ENCODE assay signal across 9 cellular contexts in genomic region chr12:107400686-107401447, GRCh38.
DNase-seq lines count a peak whose midpoint lies in the region; ATAC-seq and TF ChIP-seq lines count a peak whose summit lies in the region.
"Had no signal": no experiment of that assay in that cellular context is flagged by ENCODE, and none has a peak within 500 bp of the region (broad histone marks: within the 10 kb centered on the region; RNA-seq: fewer than 3 reads in every experiment).

No MANE protein-coding gene starts in this region.

- H3K27ac Mint-ChIP-seq in CD14-positive monocyte (peak overlapping the region in 4 of 7 donors; percentile 1 to 69 (median 50)), endothelial cell (ENCODE audit: unreplicated experiment) (no peak overlapping the region)
- H3K27ac Mint-ChIP-seq in stimulated activated effector memory CD8-positive, alpha-beta T cell treated with anti-CD3 and anti-CD28 coated beads, Interleukin-12 subunit alpha, Interleukin-12 subunit beta, amount 100 ng/mL, for 72 hours, result no peak overlapping the region

- H3K9me3 Mint-ChIP-seq in CD14-positive monocyte, result peaks cover 0 to 2% (median 0%) of the 10 kb centered on the region in 7 donors
- H3K9me3 Mint-ChIP-seq in endothelial cell (ENCODE audit: unreplicated experiment), result no peaks in the 10 kb centered on the region
- H3K9me3 Mint-ChIP-seq in stimulated activated effector memory CD8-positive, alpha-beta T cell treated with anti-CD3 and anti-CD28 coated beads, Interleukin-12 subunit alpha, Interleukin-12 subunit beta, amount 100 ng/mL, for 72 hours, result no peaks in the 10 kb centered on the region

- H3K36me3 Mint-ChIP-seq in CD14-positive monocyte (no peaks in the 10 kb centered on the region), endothelial cell (ENCODE audit: low read depth, unreplicated experiment) (peaks cover 5% of the 10 kb centered on the region)
- H3K36me3 Mint-ChIP-seq in stimulated activated effector memory CD8-positive, alpha-beta T cell treated with anti-CD3 and anti-CD28 coated beads, Interleukin-12 subunit alpha, Interleukin-12 subunit beta, amount 100 ng/mL, for 72 hours, result no peaks in the 10 kb centered on the region

- no peak for TF ChIP-seq CTCF in CD14-positive monocyte (IDR thresholded peaks at IDR 0.05)
- TF ChIP-seq CTCF in endothelial cell (IDR thresholded peaks at IDR 0.05; ENCODE audit: unreplicated experiment), result no peak

- H3K4me3 Mint-ChIP-seq in CD14-positive monocyte (peak overlapping the region in 1 of 2 donors; percentile 41), endothelial cell (ENCODE audit: unreplicated experiment) (no peak overlapping the region)
- no peak overlapping the region for H3K4me3 Mint-ChIP-seq in stimulated activated effector memory CD8-positive, alpha-beta T cell treated with anti-CD3 and anti-CD28 coated beads, Interleukin-12 subunit alpha, Interleukin-12 subunit beta, amount 100 ng/mL, for 72 hours

- DNase-seq in CD14-positive monocyte (ENCODE audit: low spot score) (peak; percentile 55), M059J (ENCODE audit: low read depth) (peak; percentile 69), SKM-1 (lab: John Stamatoyannopoulos, UW; ENCODE audit: unreplicated experiment) (peak; percentile 10), kidney tubule cell (ENCODE audit: low spot score) (peak; percentile 67), SHP77 treated with DMSO at 0.1 percent for 48 hours (lab: John Stamatoyannopoulos, UW) (no peak), endothelial cell (ENCODE audit: low spot score) (no peak)
- DNase-seq in activated CD4-positive, CD25-positive, alpha-beta regulatory T cell treated with anti-CD3 and anti-CD28 coated beads, Interleukin-2, amount 50 U/mL, for 72 hours, result no peak
- no peak for DNase-seq in stimulated activated effector memory CD8-positive, alpha-beta T cell treated with anti-CD3 and anti-CD28 coated beads, Interleukin-12 subunit alpha, Interleukin-12 subunit beta, amount 100 ng/mL, for 72 hours (ENCODE audit: low spot score in 2 of 2)
- DNase-seq: SW 1271 had no signal

- no peak for ATAC-seq in stimulated activated effector memory CD8-positive, alpha-beta T cell treated with anti-CD3 and anti-CD28 coated beads, Interleukin-12 subunit alpha, Interleukin-12 subunit beta, amount 100 ng/mL, for 72 hours

- intact Hi-C loops in CD14-positive monocyte (cut with micrococcal nuclease), result loop anchor here (5.0 kb wide), 2 partner anchors 84 to 269 kb away; a partner anchor contains a TSS

- H3K4me1 Mint-ChIP-seq in CD14-positive monocyte (peaks cover 17% of the 10 kb centered on the region), endothelial cell (ENCODE audit: unreplicated experiment) (peaks cover 14% of the 10 kb centered on the region)
- H3K4me1 Mint-ChIP-seq in stimulated activated effector memory CD8-positive, alpha-beta T cell treated with anti-CD3 and anti-CD28 coated beads, Interleukin-12 subunit alpha, Interleukin-12 subunit beta, amount 100 ng/mL, for 72 hours, result peaks cover 15% of the 10 kb centered on the region

- peaks cover 0 to 2% (median 0%) of the 10 kb centered on the region in 3 donors for H3K27me3 Mint-ChIP-seq in CD14-positive monocyte (ENCODE audit: low read depth in 3 of 3)
- H3K27me3 Mint-ChIP-seq in endothelial cell (ENCODE audit: unreplicated experiment), result peaks cover 10% of the 10 kb centered on the region

Comparison
In these comparisons a context has a peak if more than half of its experiments do, and no peak if none do; other contexts are left out.
1. DNase-seq: peak in CD14-positive monocyte (single experiment), M059J (single experiment), SKM-1 (single experiment) and kidney tubule cell (single experiment); none in SHP77 treated with DMSO at 0.1 percent for 48 hours (single experiment), endothelial cell (single experiment), activated CD4-positive, CD25-positive, alpha-beta regulatory T cell treated with anti-CD3 and anti-CD28 coated beads, Interleukin-2, amount 50 U/mL, for 72 hours (single experiment) and stimulated activated effector memory CD8-positive, alpha-beta T cell treated with anti-CD3 and anti-CD28 coated beads, Interleukin-12 subunit alpha, Interleukin-12 subunit beta, amount 100 ng/mL, for 72 hours (0 of 2).
2. H3K27ac Mint-ChIP-seq: peak in CD14-positive monocyte (4 of 7); none in endothelial cell (single experiment) and stimulated activated effector memory CD8-positive, alpha-beta T cell treated with anti-CD3 and anti-CD28 coated beads, Interleukin-12 subunit alpha, Interleukin-12 subunit beta, amount 100 ng/mL, for 72 hours (single experiment).